Comparison of ENCODE assay signal across 1 cellular context in the genomic region with DNA sequence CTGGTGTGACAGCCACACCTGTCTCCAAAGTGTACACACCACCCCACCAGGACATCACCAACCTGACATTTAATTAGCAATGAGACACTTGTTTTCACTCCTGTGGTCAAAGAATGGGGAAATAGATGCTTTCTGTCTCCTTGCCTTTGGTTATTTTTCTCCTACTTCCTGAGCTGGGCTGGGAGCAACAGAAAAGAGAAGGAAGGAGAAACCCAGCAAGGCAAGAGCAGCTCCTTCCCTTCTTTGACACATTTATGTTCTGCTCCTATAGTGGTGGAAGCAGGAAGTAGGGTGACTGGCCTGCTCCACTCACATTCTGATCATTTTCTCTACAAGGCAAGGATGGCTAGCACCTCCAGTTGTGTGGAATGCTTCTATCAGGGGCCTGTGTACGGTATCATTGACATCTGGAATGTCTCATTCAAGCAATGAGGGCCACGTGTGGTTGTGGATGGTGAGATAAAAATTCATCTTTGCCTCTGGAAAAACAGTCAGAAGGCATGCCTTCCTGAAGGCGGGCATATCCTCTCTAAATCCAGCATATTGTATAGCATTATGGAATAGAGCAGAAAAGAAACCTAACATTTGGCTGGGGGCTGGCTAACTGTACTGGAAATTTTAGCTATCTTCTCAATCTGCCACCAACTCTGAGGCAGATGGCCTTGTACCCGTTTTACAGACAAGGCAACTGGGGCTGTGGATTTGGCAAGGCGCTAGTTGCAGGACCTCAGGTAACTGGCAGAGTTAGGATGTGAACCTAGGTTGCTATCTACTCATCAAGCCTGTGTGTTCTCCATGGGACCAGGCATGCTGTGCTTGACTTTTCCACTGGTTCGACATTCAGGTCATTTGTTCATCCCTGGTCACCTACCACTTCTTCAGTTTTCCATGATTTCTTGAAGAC.
TF ChIP-seq lines count a peak whose summit lies in the region.

No MANE protein-coding gene starts in this region.

TF ChIP-seq in endothelial cell of umbilical vein, 7 proteins besides CTCF, POLR2A, EP300 and RAD21:
- no peak for TF ChIP-seq MYC (IDR thresholded peaks at IDR 0.05; ENCODE audit: low read depth, low read length)
- no peak for TF ChIP-seq POLR2AphosphoS5 (IDR thresholded peaks at IDR 0.05; ENCODE audit: insufficient read depth, low read depth, low read length)
- no peak for TF ChIP-seq JUN (IDR thresholded peaks at IDR 0.05; ENCODE audit: borderline replicate concordance, insufficient read depth, insufficient read length, low read depth)
- no peak for TF ChIP-seq GATA2 (IDR thresholded peaks at IDR 0.05; ENCODE audit: insufficient read depth, insufficient read length, low read depth, low read length)
- TF ChIP-seq FOS (IDR thresholded peaks at IDR 0.05; ENCODE audit: borderline replicate concordance, insufficient read depth, low read length): no peak
- no peak for TF ChIP-seq EZH2 (IDR thresholded peaks at IDR 0.05; ENCODE audit: borderline replicate concordance, low read depth, low read length, severe bottlenecking)
- TF ChIP-seq, protein P1, sequence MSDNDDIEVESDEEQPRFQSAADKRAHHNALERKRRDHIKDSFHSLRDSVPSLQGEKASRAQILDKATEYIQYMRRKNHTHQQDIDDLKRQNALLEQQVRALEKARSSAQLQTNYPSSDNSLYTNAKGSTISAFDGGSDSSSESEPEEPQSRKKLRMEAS (IDR thresholded peaks at IDR 0.05; ENCODE audit: insufficient read depth, insufficient read length): no peak
